25 cellular contexts compared by ENCODE assay signal in genomic region chr12:111756681-111757080, GRCh38. TPM values are rescaled to one million over a fixed set of nuclear protein-coding genes. Genes with fewer than 3 reads are reported as not detected.
DNase-seq lines count a peak whose midpoint lies in the region; ATAC-seq, FAIRE-seq and TF ChIP-seq lines count a peak whose summit lies in the region.
"Had no signal": no experiment of that assay in that cellular context is flagged by ENCODE, and none has a peak within 500 bp of the region (broad histone marks: within the 10 kb centered on the region; RNA-seq: fewer than 3 reads in every experiment).

No MANE protein-coding gene starts in this region.

- H3K9me2 ChIP-seq in Loucy (replicated peaks; ENCODE audit: low read depth, low read length) = no peaks in the 10 kb centered on the region

- H3K9ac ChIP-seq in Loucy (ENCODE audit: low read depth, low read length, poor library complexity, severe bottlenecking) (peak overlapping the region; percentile 57), kidney (ENCODE audit: low read length in 2 of 2) (no peak overlapping the region)
- H3K9ac ChIP-seq: neural progenitor cell had no signal

- H3K4me3 ChIP-seq in Loucy (ENCODE audit: low read length, poor library complexity, severe bottlenecking) (no peak overlapping the region), kidney (ENCODE audit: low read length in 2 of 2) (no peak overlapping the region)
- H3K4me3 ChIP-seq: adrenal gland, lower lobe of right lung, neural progenitor cell, smooth muscle cell, tibial nerve had no signal

- H4K20me1 ChIP-seq in Loucy (ENCODE audit: insufficient read depth, low read length, poor library complexity, severe bottlenecking) = no peaks in the 10 kb centered on the region

- H3K79me2 ChIP-seq in Loucy (ENCODE audit: insufficient read depth, low read length) = no peaks in the 10 kb centered on the region

- H3K9me3 ChIP-seq in Loucy (ENCODE audit: insufficient read depth, low read depth, low read length) (no peaks in the 10 kb centered on the region), kidney (ENCODE audit: control insufficient read depth in 1 of 2, low read length in 2 of 2) (no peaks in the 10 kb centered on the region)
- H3K9me3 ChIP-seq: adrenal gland, lower lobe of right lung, tibial nerve had no signal

- H3K36me3 ChIP-seq in Loucy (ENCODE audit: insufficient read depth, low read length) = no peaks in the 10 kb centered on the region
- H3K36me3 ChIP-seq in kidney (ENCODE audit: control insufficient read depth in 1 of 2, insufficient read depth in 2 of 2, low read length in 2 of 2) = peaks cover 5 to 12% of the 10 kb centered on the region in 2 donors
- H3K36me3 ChIP-seq: adrenal gland, neural progenitor cell had no signal

- no peaks in the 10 kb centered on the region for H3K9me3 Mint-ChIP-seq in brain
- H3K9me3 Mint-ChIP-seq in stimulated activated naive B cell treated with anti-CD40 and anti-IgM and Interleukin-4, amounts not matched to agents 10 μg/mL and 1 μg/mL and 100 μg/mL, for 72 hours = no peaks in the 10 kb centered on the region
- H3K9me3 Mint-ChIP-seq: activated T-cell treated with anti-CD3 and anti-CD28 coated beads, Interleukin-2, amount 50 U/mL, for 4 hours; CD4-positive, alpha-beta T cell; neural progenitor cell; stimulated activated effector memory CD8-positive, alpha-beta T cell treated with anti-CD3 and anti-CD28 coated beads, Interleukin-12 subunit alpha, Interleukin-12 subunit beta, amount 100 ng/mL, for 72 hours; T-cell had no signal

- peak overlapping the region in 3 of 5 experiments; percentile 87 to 90 (median 89) for H3K27ac Mint-ChIP-seq in brain
- peak overlapping the region; percentile 25 for H3K27ac Mint-ChIP-seq in stimulated activated naive B cell treated with anti-CD40 and anti-IgM and Interleukin-4, amounts not matched to agents 10 μg/mL and 1 μg/mL and 100 μg/mL, for 72 hours
- H3K27ac Mint-ChIP-seq: CD4-positive, alpha-beta T cell; neural progenitor cell; stimulated activated effector memory CD8-positive, alpha-beta T cell treated with anti-CD3 and anti-CD28 coated beads, Interleukin-12 subunit alpha, Interleukin-12 subunit beta, amount 100 ng/mL, for 72 hours; T-cell had no signal

- no peaks in the 10 kb centered on the region for H3K27me3 Mint-ChIP-seq in brain
- H3K27me3 Mint-ChIP-seq in stimulated activated naive B cell treated with anti-CD40 and anti-IgM and Interleukin-4, amounts not matched to agents 10 μg/mL and 1 μg/mL and 100 μg/mL, for 72 hours = no peaks in the 10 kb centered on the region

- no peak overlapping the region for H3K4me2 ChIP-seq in Loucy (ENCODE audit: low read depth, low read length, poor library complexity, severe bottlenecking)
- H3K4me2 ChIP-seq: neural progenitor cell had no signal

- H3K4me1 Mint-ChIP-seq in brain = peaks cover 25% of the 10 kb centered on the region
- H3K4me1 Mint-ChIP-seq in stimulated activated naive B cell treated with anti-CD40 and anti-IgM and Interleukin-4, amounts not matched to agents 10 μg/mL and 1 μg/mL and 100 μg/mL, for 72 hours = peaks cover 35 to 42% of the 10 kb centered on the region in 2 donors

- H3K27ac ChIP-seq in kidney (ENCODE audit: low read depth in 2 of 2, low read length in 2 of 2) = no peak overlapping the region
- H3K27ac ChIP-seq: tibial nerve had no signal

- peak; percentile 57 for DNase-seq in kidney
- no peak for DNase-seq in stimulated activated naive B cell treated with anti-CD40 and anti-IgM and Interleukin-4, amounts not matched to agents 10 μg/mL and 1 μg/mL and 100 μg/mL, for 72 hours
- no peak for DNase-seq in activated CD4-positive, alpha-beta T cell treated with anti-CD3 and anti-CD28 coated beads for 48 hours
- DNase-seq in NCI-H526 (lab: John Stamatoyannopoulos, UW) = no peak
- DNase-seq in COR-L47 (lab: John Stamatoyannopoulos, UW) = no peak
- DNase-seq: activated CD4-positive, alpha-beta T cell treated with anti-CD3 and anti-CD28 coated beads for 4 hours; activated T-cell treated with anti-CD3 and anti-CD28 coated beads, Interleukin-2, amount 50 U/mL, for 4 hours; adrenal gland; CD4-positive, alpha-beta T cell; dermis blood vessel endothelial cell; islet precursor cell; lower lobe of right lung; NCI-H1694; NCI-H2171; NCI-H524; stimulated activated CD4-positive, alpha-beta T cell treated with anti-CD3 and anti-CD28 coated beads, Interleukin-2, amount 100 ng/mL, for 48 hours; T-cell had no signal

- peak overlapping the region in 1 of 5 experiments; percentile 14 for H3K4me3 Mint-ChIP-seq in brain
- H3K4me3 Mint-ChIP-seq in stimulated activated naive B cell treated with anti-CD40 and anti-IgM and Interleukin-4, amounts not matched to agents 10 μg/mL and 1 μg/mL and 100 μg/mL, for 72 hours = no peak overlapping the region
- H3K4me3 Mint-ChIP-seq: activated T-cell treated with anti-CD3 and anti-CD28 coated beads, Interleukin-2, amount 50 U/mL, for 4 hours; CD4-positive, alpha-beta T cell; neural progenitor cell; stimulated activated effector memory CD8-positive, alpha-beta T cell treated with anti-CD3 and anti-CD28 coated beads, Interleukin-12 subunit alpha, Interleukin-12 subunit beta, amount 100 ng/mL, for 72 hours; T-cell had no signal

- no peak overlapping the region for H2AFZ ChIP-seq in Loucy (ENCODE audit: low read length)
- H2AFZ ChIP-seq: neural progenitor cell had no signal

- intact Hi-C loops in kidney (cut with DNase I) = no loop called here

- H3K27me3 ChIP-seq in Loucy (ENCODE audit: insufficient read depth, low read length, poor library complexity, severe bottlenecking) = no peaks in the 10 kb centered on the region
- H3K27me3 ChIP-seq: adrenal gland, neural progenitor cell, tibial nerve had no signal

- H3K4me1 ChIP-seq in Loucy (ENCODE audit: insufficient read depth, low read length, poor library complexity, severe bottlenecking) (peaks cover 27% of the 10 kb centered on the region), kidney (ENCODE audit: control insufficient read depth in 1 of 2, insufficient read depth in 1 of 2, low read depth in 1 of 2, low read length in 2 of 2) (peaks cover 0 to 4% of the 10 kb centered on the region in 2 donors)

- no peak for ATAC-seq in stimulated activated naive B cell treated with anti-CD40 and anti-IgM and Interleukin-4, amounts not matched to agents 10 μg/mL and 1 μg/mL and 100 μg/mL, for 72 hours (replicated peaks)
- ATAC-seq: activated T-cell treated with anti-CD3 and anti-CD28 coated beads, Interleukin-2, amount 50 U/mL, for 4 hours; stimulated activated effector memory CD8-positive, alpha-beta T cell treated with anti-CD3 and anti-CD28 coated beads, Interleukin-12 subunit alpha, Interleukin-12 subunit beta, amount 100 ng/mL, for 72 hours; T-cell had no signal

- H3F3A ChIP-seq in Loucy (ENCODE audit: low read depth) = no peaks in the 10 kb centered on the region

- no peak for TF ChIP-seq CTCF in Loucy (conservative IDR thresholded peaks at IDR 0.05; ENCODE audit: low read length)
- no peak for TF ChIP-seq CTCF in brain (conservative IDR thresholded peaks at IDR 0.05)
- no peak for TF ChIP-seq CTCF in kidney (IDR thresholded peaks at IDR 0.05; ENCODE audit: borderline replicate concordance, extremely low read depth, insufficient read depth)

- peaks cover 4% of the 10 kb centered on the region for H3K36me3 Mint-ChIP-seq in brain
- H3K36me3 Mint-ChIP-seq in stimulated activated naive B cell treated with anti-CD40 and anti-IgM and Interleukin-4, amounts not matched to agents 10 μg/mL and 1 μg/mL and 100 μg/mL, for 72 hours = peaks cover 16 to 20% of the 10 kb centered on the region in 2 donors

- no peak for FAIRE-seq in kidney (lab: Jason Lieb, UNC)
- FAIRE-seq: G401.6, TTC549 had no signal

RNA-seq across cellular contexts. Expression of gene ALDH2, which starts 10.1 kb away (rescaled TPM):
- 157 TPM for polyA plus RNA-seq in brain (ENCODE audit: insufficient read depth, low read depth, low replicate concordance)
- total RNA-seq in kidney = 178 TPM
- 318 TPM for polyA plus RNA-seq in kidney (ENCODE audit: insufficient read depth, low read depth, low replicate concordance)
